ENCODE assay signal across 2 cellular contexts in genomic region chr20:32282461-32282860, GRCh38.
TF ChIP-seq lines count a peak whose summit lies in the region.

No MANE protein-coding gene starts in this region.

TF ChIP-seq in HepG2, 621 proteins besides CTCF, POLR2A, EP300 and RAD21 (continued from another document):
- 0 out of 2 replicates have a peak, but pooled peaks have one; percentile 24 for TF ChIP-seq ZNF224 (CRISPR knock-in tag; IDR thresholded peaks at IDR 0.05)
- TF ChIP-seq ZNF430 (CRISPR knock-in tag; IDR thresholded peaks at IDR 0.05): no peak
- no peak for TF ChIP-seq ZNF496 (CRISPR knock-in tag; IDR thresholded peaks at IDR 0.05; ENCODE audit: insufficient replicate concordance)
- TF ChIP-seq ZFY (CRISPR knock-in tag; IDR thresholded peaks at IDR 0.05): no peak

TF ChIP-seq in GM23338, 12 proteins besides CTCF, POLR2A, EP300 and RAD21:
- TF ChIP-seq, protein P1, sequence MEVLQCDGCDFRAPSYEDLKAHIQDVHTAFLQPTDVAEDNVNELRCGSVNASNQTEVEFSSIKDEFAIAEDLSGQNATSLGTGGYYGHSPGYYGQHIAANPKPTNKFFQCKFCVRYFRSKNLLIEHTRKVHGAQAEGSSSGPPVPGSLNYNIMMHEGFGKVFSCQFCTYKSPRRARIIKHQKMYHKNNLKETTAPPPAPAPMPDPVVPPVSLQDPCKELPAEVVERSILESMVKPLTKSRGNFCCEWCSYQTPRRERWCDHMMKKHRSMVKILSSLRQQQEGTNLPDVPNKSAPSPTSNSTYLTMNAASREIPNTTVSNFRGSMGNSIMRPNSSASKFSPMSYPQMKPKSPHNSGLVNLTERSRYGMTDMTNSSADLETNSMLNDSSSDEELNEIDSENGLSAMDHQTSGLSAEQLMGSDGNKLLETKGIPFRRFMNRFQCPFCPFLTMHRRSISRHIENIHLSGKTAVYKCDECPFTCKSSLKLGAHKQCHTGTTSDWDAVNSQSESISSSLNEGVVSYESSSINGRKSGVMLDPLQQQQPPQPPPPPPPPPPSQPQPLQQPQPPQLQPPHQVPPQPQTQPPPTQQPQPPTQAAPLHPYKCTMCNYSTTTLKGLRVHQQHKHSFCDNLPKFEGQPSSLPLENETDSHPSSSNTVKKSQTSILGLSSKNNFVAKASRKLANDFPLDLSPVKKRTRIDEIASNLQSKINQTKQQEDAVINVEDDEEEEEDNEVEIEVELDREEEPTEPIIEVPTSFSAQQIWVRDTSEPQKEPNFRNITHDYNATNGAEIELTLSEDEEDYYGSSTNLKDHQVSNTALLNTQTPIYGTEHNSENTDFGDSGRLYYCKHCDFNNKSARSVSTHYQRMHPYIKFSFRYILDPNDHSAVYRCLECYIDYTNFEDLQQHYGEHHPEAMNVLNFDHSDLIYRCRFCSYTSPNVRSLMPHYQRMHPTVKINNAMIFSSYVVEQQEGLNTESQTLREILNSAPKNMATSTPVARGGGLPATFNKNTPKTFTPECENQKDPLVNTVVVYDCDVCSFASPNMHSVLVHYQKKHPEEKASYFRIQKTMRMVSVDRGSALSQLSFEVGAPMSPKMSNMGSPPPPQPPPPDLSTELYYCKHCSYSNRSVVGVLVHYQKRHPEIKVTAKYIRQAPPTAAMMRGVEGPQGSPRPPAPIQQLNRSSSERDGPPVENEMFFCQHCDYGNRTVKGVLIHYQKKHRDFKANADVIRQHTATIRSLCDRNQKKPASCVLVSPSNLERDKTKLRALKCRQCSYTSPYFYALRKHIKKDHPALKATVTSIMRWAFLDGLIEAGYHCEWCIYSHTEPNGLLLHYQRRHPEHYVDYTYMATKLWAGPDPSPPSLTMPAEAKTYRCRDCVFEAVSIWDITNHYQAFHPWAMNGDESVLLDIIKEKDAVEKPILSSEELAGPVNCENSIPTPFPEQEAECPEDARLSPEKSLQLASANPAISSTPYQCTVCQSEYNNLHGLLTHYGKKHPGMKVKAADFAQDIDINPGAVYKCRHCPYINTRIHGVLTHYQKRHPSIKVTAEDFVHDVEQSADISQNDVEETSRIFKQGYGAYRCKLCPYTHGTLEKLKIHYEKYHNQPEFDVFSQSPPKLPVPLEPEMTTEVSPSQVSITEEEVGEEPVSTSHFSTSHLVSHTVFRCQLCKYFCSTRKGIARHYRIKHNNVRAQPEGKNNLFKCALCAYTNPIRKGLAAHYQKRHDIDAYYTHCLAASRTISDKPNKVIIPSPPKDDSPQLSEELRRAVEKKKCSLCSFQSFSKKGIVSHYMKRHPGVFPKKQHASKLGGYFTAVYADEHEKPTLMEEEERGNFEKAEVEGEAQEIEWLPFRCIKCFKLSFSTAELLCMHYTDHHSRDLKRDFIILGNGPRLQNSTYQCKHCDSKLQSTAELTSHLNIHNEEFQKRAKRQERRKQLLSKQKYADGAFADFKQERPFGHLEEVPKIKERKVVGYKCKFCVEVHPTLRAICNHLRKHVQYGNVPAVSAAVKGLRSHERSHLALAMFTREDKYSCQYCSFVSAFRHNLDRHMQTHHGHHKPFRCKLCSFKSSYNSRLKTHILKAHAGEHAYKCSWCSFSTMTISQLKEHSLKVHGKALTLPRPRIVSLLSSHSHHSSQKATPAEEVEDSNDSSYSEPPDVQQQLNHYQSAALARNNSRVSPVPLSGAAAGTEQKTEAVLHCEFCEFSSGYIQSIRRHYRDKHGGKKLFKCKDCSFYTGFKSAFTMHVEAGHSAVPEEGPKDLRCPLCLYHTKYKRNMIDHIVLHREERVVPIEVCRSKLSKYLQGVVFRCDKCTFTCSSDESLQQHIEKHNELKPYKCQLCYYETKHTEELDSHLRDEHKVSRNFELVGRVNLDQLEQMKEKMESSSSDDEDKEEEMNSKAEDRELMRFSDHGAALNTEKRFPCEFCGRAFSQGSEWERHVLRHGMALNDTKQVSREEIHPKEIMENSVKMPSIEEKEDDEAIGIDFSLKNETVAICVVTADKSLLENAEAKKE (CRISPR knock-in tag; IDR thresholded peaks at IDR 0.05): no peak
- TF ChIP-seq CREB1 (CRISPR knock-in tag; IDR thresholded peaks at IDR 0.05; ENCODE audit: low read depth) (no peak), EZH2 (IDR thresholded peaks at IDR 0.05; ENCODE audit: low read depth, unreplicated experiment) (no peak), ETS1 (IDR thresholded peaks at IDR 0.05) (no peak), STAT1 (IDR thresholded peaks at IDR 0.05; ENCODE audit: unreplicated experiment) (no peak), NANOG (IDR thresholded peaks at IDR 0.05; ENCODE audit: borderline replicate concordance) (no peak), REST (IDR thresholded peaks at IDR 0.05; ENCODE audit: unreplicated experiment) (no peak), JUNB (IDR thresholded peaks at IDR 0.05; ENCODE audit: unreplicated experiment) (no peak), EZH2phosphoT487 (IDR thresholded peaks at IDR 0.05; ENCODE audit: unreplicated experiment) (no peak), POLR2AphosphoS5 (IDR thresholded peaks at IDR 0.05; ENCODE audit: low read depth) (no peak), ZNF331 (CRISPR knock-in tag; IDR thresholded peaks at IDR 0.05; ENCODE audit: low read depth) (no peak), ZNF114 (CRISPR knock-in tag; IDR thresholded peaks at IDR 0.05) (no peak)
